ENCODE assay signal across 12 cellular contexts in genomic region chr6:44800171-44800671, GRCh38.
A peak's percentile ranks its signal among the peaks of the same experiment; 100 is the strongest.
DNase-seq lines count a peak whose midpoint lies in the region; ATAC-seq and TF ChIP-seq lines count a peak whose summit lies in the region.
"Had no signal": no experiment of that assay in that cellular context is flagged by ENCODE, and none has a peak within 500 bp of the region (broad histone marks: within the 10 kb centered on the region; RNA-seq: fewer than 3 reads in every experiment).

No MANE protein-coding gene starts in this region.

- TF ChIP-seq POLR2A in testis (IDR thresholded peaks at IDR 0.05) = no peak

- no peak overlapping the region for H3K27ac Mint-ChIP-seq in T-helper 2 cell treated with Interferon-gamma antibody and Interleukin-4, amounts not matched to agents 5 μg/mL and 100 μg/mL, for 36 hours
- H3K27ac Mint-ChIP-seq: B cell had no signal

- in situ Hi-C loops in astrocyte of the cerebellum (cut with HindIII; ENCODE audit: low sequenced_read_pairs) = no loop called here

- intact Hi-C loops in testis (cut with DNase I; ENCODE audit: low total_unique reads) = no loop called here

- no peaks in the 10 kb centered on the region for H3F3A ChIP-seq in SK-N-SH (replicated peaks; ENCODE audit: insufficient read depth)

- DNase-seq in SK-N-SH (no peak), astrocyte of the cerebellum (ENCODE audit: low read depth) (peak; percentile 84), kidney epithelial cell (ENCODE audit: low read depth) (peak; percentile 31), testis (peak; percentile 43), A172 (ENCODE audit: low spot score) (no peak)
- no peak for DNase-seq in T-helper 2 cell treated with Interferon-gamma antibody and Interleukin-4, amounts not matched to agents 5 μg/mL and 100 μg/mL, for 36 hours (ENCODE audit: low spot score)
- DNase-seq: activated gamma-delta T cell, NCI-H345 had no signal

- H3K9ac ChIP-seq in SK-N-SH = no peak overlapping the region

- ATAC-seq in SK-N-SH treated with all-trans-retinoic acid at 6 μM for 48 hours (peak; percentile 77), HG03196 (IDR thresholded peaks at IDR 0.05; ENCODE audit: unreplicated experiment) (no peak)

- POLR2A ChIA-PET in SK-N-SH (lab: Yijun Ruan, JAX) = no interaction called here

- no peak overlapping the region for H3K4me2 ChIP-seq in SK-N-SH

- no peak for TF ChIP-seq RAD21 in SK-N-SH (IDR thresholded peaks at IDR 0.05; ENCODE audit: low read length)

- no peaks in the 10 kb centered on the region for H4K20me1 ChIP-seq in SK-N-SH (ENCODE audit: insufficient read depth)

- no peaks in the 10 kb centered on the region for H3K27me3 ChIP-seq in SK-N-SH (ENCODE audit: insufficient read depth)
- no peaks in the 10 kb centered on the region for H3K27me3 ChIP-seq in kidney epithelial cell (ENCODE audit: control insufficient read depth, insufficient read depth, low read length)
- no peaks in the 10 kb centered on the region for H3K27me3 ChIP-seq in testis
- H3K27me3 ChIP-seq: ovary had no signal

- TF ChIP-seq EP300 in SK-N-SH (IDR thresholded peaks at IDR 0.05; ENCODE audit: borderline replicate concordance in 1 of 2, low read depth in 1 of 2, low read length in 1 of 2) = no peak

- no peaks in the 10 kb centered on the region for H3K36me3 Mint-ChIP-seq in T-helper 2 cell treated with Interferon-gamma antibody and Interleukin-4, amounts not matched to agents 5 μg/mL and 100 μg/mL, for 36 hours (ENCODE audit: low read depth)

- H3K9me3 Mint-ChIP-seq in T-helper 2 cell treated with Interferon-gamma antibody and Interleukin-4, amounts not matched to agents 5 μg/mL and 100 μg/mL, for 36 hours = peaks cover 5% of the 10 kb centered on the region

- TF ChIP-seq CTCF in SK-N-SH (IDR thresholded peaks at IDR 0.05) = no peak
- no peak for TF ChIP-seq CTCF in astrocyte of the cerebellum (IDR thresholded peaks at IDR 0.05; ENCODE audit: low read depth, low read length, missing control alignments)
- TF ChIP-seq CTCF in kidney epithelial cell (IDR thresholded peaks at IDR 0.05; ENCODE audit: insufficient read depth, low read length, poor library complexity, severe bottlenecking) = no peak
- TF ChIP-seq CTCF in testis (IDR thresholded peaks at IDR 0.05) = no peak

- no peak overlapping the region for H2AFZ ChIP-seq in SK-N-SH (ENCODE audit: low read depth)

- H3K79me2 ChIP-seq in SK-N-SH (ENCODE audit: insufficient read depth) = no peaks in the 10 kb centered on the region

- H3K4me1 ChIP-seq in SK-N-SH (ENCODE audit: control insufficient read depth in 1 of 2, insufficient read depth in 2 of 2, low read depth in 1 of 2, low read length in 1 of 2) (peaks cover 2 to 6% of the 10 kb centered on the region in 2 experiments; a peak in 1 of 4 replicates), testis (peaks cover 14% of the 10 kb centered on the region)

- peaks cover 18% of the 10 kb centered on the region for H3K27me3 Mint-ChIP-seq in T-helper 2 cell treated with Interferon-gamma antibody and Interleukin-4, amounts not matched to agents 5 μg/mL and 100 μg/mL, for 36 hours (ENCODE audit: low read depth)

- no peaks in the 10 kb centered on the region for H3K4me1 Mint-ChIP-seq in T-helper 2 cell treated with Interferon-gamma antibody and Interleukin-4, amounts not matched to agents 5 μg/mL and 100 μg/mL, for 36 hours (ENCODE audit: low read depth)
- H3K4me1 Mint-ChIP-seq: B cell had no signal

- H3K9me2 ChIP-seq in SK-N-SH = no peaks in the 10 kb centered on the region

- no peak overlapping the region for H3K27ac ChIP-seq in SK-N-SH (ENCODE audit: low read depth in 2 of 2, low read length in 1 of 2)
- no peak overlapping the region for H3K27ac ChIP-seq in testis
- H3K27ac ChIP-seq: ovary had no signal

- WGBS in SK-N-SH (ENCODE audit: low lambda C conversion rate) = 73% methylated on average over 8 of the region's 8 CpGs
- 22 to 28% methylated on average over 8 of the region's 8 CpGs for WGBS in testis, 2 donors

- H3K4me3 ChIP-seq in SK-N-SH (ENCODE audit: low read depth in 2 of 2, low read length in 1 of 2) (no peak overlapping the region), astrocyte of the cerebellum (ENCODE audit: low read depth, low read length) (no peak overlapping the region), kidney epithelial cell (ENCODE audit: low read depth, low read length) (no peak overlapping the region), testis (no peak overlapping the region)
- H3K4me3 ChIP-seq: ovary had no signal

- no peak overlapping the region for H3K4me3 Mint-ChIP-seq in T-helper 2 cell treated with Interferon-gamma antibody and Interleukin-4, amounts not matched to agents 5 μg/mL and 100 μg/mL, for 36 hours
- H3K4me3 Mint-ChIP-seq: B cell had no signal

- no peaks in the 10 kb centered on the region for H3K36me3 ChIP-seq in SK-N-SH (replicated peaks in 1 of 2; ENCODE audit: control insufficient read depth in 1 of 2, insufficient read depth in 2 of 2, low read length in 1 of 2)
- no peaks in the 10 kb centered on the region for H3K36me3 ChIP-seq in kidney epithelial cell (ENCODE audit: control insufficient read depth, insufficient read depth, low read length)
- no peaks in the 10 kb centered on the region for H3K36me3 ChIP-seq in testis (ENCODE audit: low read depth, missing control alignments)
- H3K36me3 ChIP-seq: ovary had no signal

- no peaks in the 10 kb centered on the region for H3K9me3 ChIP-seq in SK-N-SH
- H3K9me3 ChIP-seq in testis = no peaks in the 10 kb centered on the region
- H3K9me3 ChIP-seq: ovary had no signal

- CTCF ChIA-PET in SK-N-SH (lab: Yijun Ruan, JAX) = no interaction called here

TF ChIP-seq in SK-N-SH treated with all-trans-retinoic acid at 6 μM for 48 hours, 23 proteins besides CTCF, POLR2A, EP300 and RAD21:
- no peak for TF ChIP-seq BACH2 (CRISPR knock-in tag; IDR thresholded peaks at IDR 0.05; ENCODE audit: borderline replicate concordance)
- TF ChIP-seq RARB (CRISPR knock-in tag; IDR thresholded peaks at IDR 0.05) = no peak
TF ChIP-seq in SK-N-SH treated with all-trans-retinoic acid at 6 μM for 48 hours: peak in this region for 0.

TF ChIP-seq in SK-N-SH, 30 proteins besides CTCF, POLR2A, EP300 and RAD21:
- TF ChIP-seq USF2 (IDR thresholded peaks at IDR 0.05; ENCODE audit: borderline replicate concordance, low read depth, low read length) (no peak), FOSL2 (IDR thresholded peaks at IDR 0.05; ENCODE audit: borderline replicate concordance, low read depth) (no peak), MEF2A (IDR thresholded peaks at IDR 0.05; ENCODE audit: borderline replicate concordance, low read depth) (no peak), TEAD4 (IDR thresholded peaks at IDR 0.05; ENCODE audit: borderline replicate concordance, insufficient read depth) (no peak), CHD2 (IDR thresholded peaks at IDR 0.05; ENCODE audit: low read length, partially characterized antibody) (no peak), SIN3A (IDR thresholded peaks at IDR 0.05; ENCODE audit: borderline replicate concordance, low read depth, low read length) (no peak), USF1 (IDR thresholded peaks at IDR 0.05; ENCODE audit: borderline replicate concordance, low read depth) (no peak), FOXM1 (IDR thresholded peaks at IDR 0.05; ENCODE audit: low read depth) (no peak), TAF1 (IDR thresholded peaks at IDR 0.05; ENCODE audit: borderline replicate concordance, low read depth, low read length) (no peak), YY1 (IDR thresholded peaks at IDR 0.05; ENCODE audit: low read depth) (no peak), MXI1 (IDR thresholded peaks at IDR 0.05; ENCODE audit: low read depth, low read length) (no peak)
- TF ChIP-seq, protein P1, sequence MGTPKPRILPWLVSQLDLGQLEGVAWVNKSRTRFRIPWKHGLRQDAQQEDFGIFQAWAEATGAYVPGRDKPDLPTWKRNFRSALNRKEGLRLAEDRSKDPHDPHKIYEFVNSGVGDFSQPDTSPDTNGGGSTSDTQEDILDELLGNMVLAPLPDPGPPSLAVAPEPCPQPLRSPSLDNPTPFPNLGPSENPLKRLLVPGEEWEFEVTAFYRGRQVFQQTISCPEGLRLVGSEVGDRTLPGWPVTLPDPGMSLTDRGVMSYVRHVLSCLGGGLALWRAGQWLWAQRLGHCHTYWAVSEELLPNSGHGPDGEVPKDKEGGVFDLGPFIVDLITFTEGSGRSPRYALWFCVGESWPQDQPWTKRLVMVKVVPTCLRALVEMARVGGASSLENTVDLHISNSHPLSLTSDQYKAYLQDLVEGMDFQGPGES (IDR thresholded peaks at IDR 0.05; ENCODE audit: low read depth, low read length) = no peak

Comparison
In these comparisons a context has a peak if more than half of its experiments do, and no peak if none do; other contexts are left out.
1. DNase-seq: peak in astrocyte of the cerebellum (single experiment), kidney epithelial cell (single experiment) and testis (single experiment); none in SK-N-SH (single experiment), A172 (single experiment) and T-helper 2 cell treated with Interferon-gamma antibody and Interleukin-4, amounts not matched to agents 5 μg/mL and 100 μg/mL, for 36 hours (single experiment).